Comparison of ENCODE assay signal across 17 cellular contexts in genomic region chr19:54149021-54149812, GRCh38. TPM values are rescaled to one million over a fixed set of nuclear protein-coding genes. Genes with fewer than 3 reads are reported as not detected.
DNase-seq lines count a peak whose midpoint lies in the region; ATAC-seq, FAIRE-seq and TF ChIP-seq lines count a peak whose summit lies in the region.
"Had no signal": no experiment of that assay in that cellular context is flagged by ENCODE, and none has a peak within 500 bp of the region (broad histone marks: within the 10 kb centered on the region; RNA-seq: fewer than 3 reads in every experiment).

No MANE protein-coding gene starts in this region.

- H3K4me3 Mint-ChIP-seq in WTC11: no peak overlapping the region

- WGBS in HepG2 (ENCODE audit: low lambda C conversion rate): 98% methylated on average over 9 of the region's 12 CpGs
- 87% methylated on average over 10 of the region's 12 CpGs for WGBS in right lobe of liver (ENCODE audit: insufficient coverage, low coverage, low lambda C conversion rate, missing lambda C conversion rate)

- TF ChIP-seq POLR2A in HepG2 (IDR thresholded peaks at IDR 0.05; ENCODE audit: insufficient read depth in 1 of 2, low read depth in 2 of 2, low read length in 2 of 2) (no peak), right lobe of liver (IDR thresholded peaks at IDR 0.05) (no peak)

- H3K9me3 Mint-ChIP-seq in WTC11: no peaks in the 10 kb centered on the region

- no peaks in the 10 kb centered on the region; the same call in 1 of the 2 replicates for H3K27me3 Mint-ChIP-seq in WTC11 (ENCODE audit: low read depth)

- no peak overlapping the region for H3K4me3 ChIP-seq in HepG2 (replicated peaks in 1 of 3; ENCODE audit: insufficient read depth in 1 of 3, low read depth in 2 of 3, low read length in 3 of 3)
- H3K4me3 ChIP-seq in right lobe of liver: no peak overlapping the region
- H3K4me3 ChIP-seq: MG63 had no signal

- CTCF ChIA-PET in HepG2 (lab: Yijun Ruan, JAX; ENCODE audit: low intra/inter-chr PET ratio, low total read pairs): no interaction called here
- CTCF ChIA-PET in WTC11 (lab: Charles Lee): no interaction called here

- no peak for DNase-seq in HepG2 (ENCODE audit: low spot score)
- DNase-seq in right lobe of liver: no peak
- no peak for DNase-seq in WTC11 (ENCODE audit: low spot score)
- DNase-seq in myocyte (ENCODE audit: low read depth): peak; percentile 34
- no peak for DNase-seq in NCI-H1105 (lab: John Stamatoyannopoulos, UW)
- no peak for DNase-seq in NCI-H1417 treated with DMSO at 0.1 percent for 48 hours (lab: John Stamatoyannopoulos, UW)
- DNase-seq in G401 (ENCODE audit: low spot score): no peak
- DNase-seq: COR-L47, DMS153, MG63, NCI-H1092 treated with DMSO at 0.1 percent for 48 hours, NCI-H187 treated with DMSO at 0.1 percent for 48 hours, NCI-H69, SHP77 had no signal

- H3K27me3 ChIP-seq in HepG2 (ENCODE audit: control insufficient read depth in 1 of 2, insufficient read depth in 2 of 2, low read length in 2 of 2) (no peaks in the 10 kb centered on the region), right lobe of liver (no peaks in the 10 kb centered on the region)
- H3K27me3 ChIP-seq: MG63 had no signal

- POLR2A ChIA-PET in HepG2 (lab: Yijun Ruan, JAX) (interaction anchor here (1.2 to 3.7 kb wide), 2 partner anchors 11 to 12 kb away, joined by 3 to 19 read pairs; partner anchors contain the start of genes CNOT3 and LENG1), WTC11 (lab: Charles Lee) (interaction anchor here (1.2 to 2.8 kb wide), 2 partner anchors 10 to 12 kb away, joined by 3 to 11 read pairs; partner anchors contain the start of genes CNOT3 and LENG1)

- H4K20me1 ChIP-seq in HepG2 (ENCODE audit: insufficient read depth, low read length): 0 out of 2 replicates have a peak, but pooled peaks cover 3% of the 10 kb centered on the region

- peak overlapping the region; percentile 53; the same call in 1 of the 2 replicates for H3K27ac Mint-ChIP-seq in WTC11

- ATAC-seq in HepG2 (no peak), right lobe of liver (no peak), WTC11 (no peak)

- H3K79me2 ChIP-seq in HepG2 (ENCODE audit: insufficient read depth, low read length): no peaks in the 10 kb centered on the region

- FAIRE-seq in HepG2 (lab: Jason Lieb, UNC): no peak
- FAIRE-seq: H1, RCC 7860 had no signal

- H3K4me1 ChIP-seq in HepG2 (ENCODE audit: insufficient read depth, low read length) (no peaks in the 10 kb centered on the region), right lobe of liver (no peaks in the 10 kb centered on the region)

- no peak for TF ChIP-seq EP300 in HepG2 (IDR thresholded peaks at IDR 0.05; ENCODE audit: low read depth in 2 of 2, low read length in 2 of 2)
- no peak for TF ChIP-seq EP300 in HepG2 (CRISPR knock-in tag; IDR thresholded peaks at IDR 0.05; ENCODE audit: borderline replicate concordance)

- H3K9me3 ChIP-seq in HepG2 (ENCODE audit: low read length): no peaks in the 10 kb centered on the region
- no peaks in the 10 kb centered on the region for H3K9me3 ChIP-seq in right lobe of liver
- H3K9me3 ChIP-seq: MG63 had no signal

- no TSS peak for BruUV-seq in HepG2 (replicated peaks; lab: Mats Ljungman, UMichigan)

- no peak for TF ChIP-seq RAD21 in HepG2 (CRISPR knock-in tag; IDR thresholded peaks at IDR 0.05)

- no peak overlapping the region for H3K9ac ChIP-seq in HepG2 (ENCODE audit: insufficient read depth, low read depth, low read length)

- peaks cover 79% of the 10 kb centered on the region for H3K36me3 Mint-ChIP-seq in WTC11

- H3K36me3 ChIP-seq in HepG2 (replicated peaks in 1 of 2; ENCODE audit: control insufficient read depth in 1 of 2, insufficient read depth in 2 of 2, low read length in 2 of 2) (peaks cover 57 to 96% of the 10 kb centered on the region in 2 experiments), right lobe of liver (peaks cover 19 to 94% (median 49%) of the 10 kb centered on the region in 4 donors)

- TF ChIP-seq CTCF in HepG2 (CRISPR knock-in tag; IDR thresholded peaks at IDR 0.05): no peak
- no peak for TF ChIP-seq CTCF in right lobe of liver (IDR thresholded peaks at IDR 0.05)
- no peak for TF ChIP-seq CTCF in WTC11 (IDR thresholded peaks at IDR 0.05)

- H2AFZ ChIP-seq in HepG2 (ENCODE audit: low read length): no peak overlapping the region

- no peaks in the 10 kb centered on the region for H3K4me1 Mint-ChIP-seq in WTC11

- in situ Hi-C loops in HepG2 (cut with HindIII; ENCODE audit: extremely low pct_ligation_motif_present, low pct_unique_long_range_greater_than_20kb) (no loop called here), G401 (cut with HindIII; ENCODE audit: low sequenced_read_pairs) (no loop called here)

- no peak overlapping the region for H3K4me2 ChIP-seq in HepG2 (ENCODE audit: low read depth, low read length)

- intact Hi-C loops in HepG2 (cut with micrococcal nuclease; ENCODE audit: unreplicated experiment) (no loop called here), right lobe of liver (cut with DNase I) (no loop called here)

- no peak overlapping the region for H3K27ac ChIP-seq in HepG2 (ENCODE audit: extremely low read length, insufficient read depth, low read length)
- no peak overlapping the region for H3K27ac ChIP-seq in right lobe of liver
- H3K27ac ChIP-seq: C4-2B had no signal

RNA-seq across cellular contexts. Expression of gene LENG1, which starts 10.3 kb away (rescaled TPM):
- 3.8 and 4.0 TPM in 2 replicates for total RNA-seq in HepG2 (2016; rRNA removed; fragmentation: Illumina TruSeq; extraction: Trizol)
- 1.9 and 2.2 TPM in 2 replicates for total RNA-seq in HepG2 (2016; cell fraction: cytosol; rRNA removed; fragmentation: Illumina TruSeq; extraction: Trizol; ENCODE audit: low read depth)
- 4.3 and 4.8 TPM in 2 replicates for total RNA-seq in HepG2 (2016; cell fraction: insoluble cytoplasmic fraction; rRNA removed; fragmentation: Illumina TruSeq; extraction: Trizol)
- 1.6 and 1.8 TPM in 2 replicates for total RNA-seq in HepG2 (2016; cell fraction: membrane; rRNA removed; fragmentation: Illumina TruSeq; extraction: Trizol)
- total RNA-seq in HepG2 (2016; cell fraction: nucleus; rRNA removed; fragmentation: Illumina TruSeq; extraction: Trizol): 2.2 and 2.7 TPM in 2 replicates
- 1.8 and 2.0 TPM in 2 replicates for polyA plus RNA-seq in HepG2 (2011; rRNA removed)
- 2.1 and 2.4 TPM in 2 replicates for polyA plus RNA-seq in HepG2 (2011; cell fraction: cytosol; rRNA removed)
- polyA plus RNA-seq in HepG2 (2011; cell fraction: nucleus; rRNA removed): 1.8 and 2.0 TPM in 2 replicates
- polyA plus RNA-seq in HepG2 (2012): 2.6 TPM in 2 replicates
- polyA plus RNA-seq in HepG2 (2016; cell fraction: cytosol; fragmentation: Illumina TruSeq; extraction: Trizol; ENCODE audit: low read depth): 1.6 TPM in 2 replicates
- polyA plus RNA-seq in HepG2 (2016; cell fraction: insoluble cytoplasmic fraction; fragmentation: Illumina TruSeq; extraction: Trizol; ENCODE audit: low read depth): 4.4 and 4.9 TPM in 2 replicates
- polyA plus RNA-seq in HepG2 (2016; cell fraction: membrane; fragmentation: Illumina TruSeq; extraction: Trizol; ENCODE audit: low read depth): 1.0 TPM in 2 replicates
- polyA plus RNA-seq in HepG2 (2016; cell fraction: nucleus; fragmentation: Illumina TruSeq; extraction: Trizol; ENCODE audit: insufficient read depth, low read depth): 2.7 and 3.1 TPM in 2 replicates
- 0.40 and 0.48 TPM in 2 replicates for polyA minus RNA-seq in HepG2 (2011; rRNA and poly(A)+ RNA removed; ENCODE audit: low replicate concordance)
- 0.79 and 1.1 TPM in 2 replicates for polyA minus RNA-seq in HepG2 (2011; cell fraction: cytosol; rRNA and poly(A)+ RNA removed)
- 1.7 and 1.9 TPM in 2 replicates for polyA minus RNA-seq in HepG2 (2011; cell fraction: nucleus; rRNA and poly(A)+ RNA removed)
- 1 to 10 TPM; 1.2 to 3.5 (median 3.2) TPM for total RNA-seq in right lobe of liver
- 4.6 to 5.4 TPM (median 4.9 TPM) in 3 replicates for total RNA-seq in WTC11 (2021)
- total RNA-seq in myocyte: 8.7 and 9.3 TPM in 2 replicates
- 9.7 TPM for polyA plus RNA-seq in myocyte (2012)
- total RNA-seq in G401 (2014; rRNA removed; shearing (Covaris generic)): 5.5 and 7.3 TPM in 2 replicates

RNA-seq across cellular contexts. Expression of gene CNOT3, which starts 11.7 kb away (rescaled TPM):
- total RNA-seq in HepG2 (2016; rRNA removed; fragmentation: Illumina TruSeq; extraction: Trizol): 5.8 and 7.6 TPM in 2 replicates
- 4.0 and 5.5 TPM in 2 replicates for total RNA-seq in HepG2 (2016; cell fraction: cytosol; rRNA removed; fragmentation: Illumina TruSeq; extraction: Trizol; ENCODE audit: low read depth)
- 6.1 and 8.1 TPM in 2 replicates for total RNA-seq in HepG2 (2016; cell fraction: insoluble cytoplasmic fraction; rRNA removed; fragmentation: Illumina TruSeq; extraction: Trizol)
- 11.8 and 13.1 TPM in 2 replicates for total RNA-seq in HepG2 (2016; cell fraction: membrane; rRNA removed; fragmentation: Illumina TruSeq; extraction: Trizol)
- total RNA-seq in HepG2 (2016; cell fraction: nucleus; rRNA removed; fragmentation: Illumina TruSeq; extraction: Trizol): 11.3 and 13.6 TPM in 2 replicates
- polyA plus RNA-seq in HepG2 (2011; rRNA removed): 4.3 and 4.9 TPM in 2 replicates
- polyA plus RNA-seq in HepG2 (2011; cell fraction: cytosol; rRNA removed): 4.0 and 4.5 TPM in 2 replicates
- 21.1 and 21.5 TPM in 2 replicates for polyA plus RNA-seq in HepG2 (2011; cell fraction: nucleus; rRNA removed)
- polyA plus RNA-seq in HepG2 (2012): 18.8 and 22.7 TPM in 2 replicates
- 7.9 TPM in 2 replicates for polyA plus RNA-seq in HepG2 (2016; cell fraction: cytosol; fragmentation: Illumina TruSeq; extraction: Trizol; ENCODE audit: low read depth)
- 25.5 and 38.4 TPM in 2 replicates for polyA plus RNA-seq in HepG2 (2016; cell fraction: insoluble cytoplasmic fraction; fragmentation: Illumina TruSeq; extraction: Trizol; ENCODE audit: low read depth)
- 11.9 and 12.9 TPM in 2 replicates for polyA plus RNA-seq in HepG2 (2016; cell fraction: membrane; fragmentation: Illumina TruSeq; extraction: Trizol; ENCODE audit: low read depth)
- 58.2 and 71.4 TPM in 2 replicates for polyA plus RNA-seq in HepG2 (2016; cell fraction: nucleus; fragmentation: Illumina TruSeq; extraction: Trizol; ENCODE audit: insufficient read depth, low read depth)
- 6.7 and 8.6 TPM in 2 replicates for polyA minus RNA-seq in HepG2 (2011; rRNA and poly(A)+ RNA removed; ENCODE audit: low replicate concordance)
- polyA minus RNA-seq in HepG2 (2011; cell fraction: cytosol; rRNA and poly(A)+ RNA removed): 13.1 and 16.9 TPM in 2 replicates
- 7.5 and 10.3 TPM in 2 replicates for polyA minus RNA-seq in HepG2 (2011; cell fraction: nucleus; rRNA and poly(A)+ RNA removed)
- 10 to 100 TPM in 5 of 6 experiments, 1 to 10 TPM in 1; 7.1 to 21.6 (median 15.5) TPM for total RNA-seq in right lobe of liver
- 90.7 to 96.8 TPM (median 93.3 TPM) in 3 replicates for total RNA-seq in WTC11 (2021)
- total RNA-seq in myocyte: 17.0 and 17.2 TPM in 2 replicates
- 42.3 TPM for polyA plus RNA-seq in myocyte (2012)
- total RNA-seq in G401 (2014; rRNA removed; shearing (Covaris generic)): 11.6 and 15.2 TPM in 2 replicates

RNA-seq across cellular contexts. Expression of gene TMC4, which starts 23.7 kb away (rescaled TPM):
- total RNA-seq in HepG2 (2016; rRNA removed; fragmentation: Illumina TruSeq; extraction: Trizol) (0.24 TPM in 1 of 2 replicates, not detected in the other), right lobe of liver (1 to 10 TPM in 3 of 6 experiments, under 1 TPM in 3; 0.18 to 2.4 (median 1.1) TPM), WTC11 (2021) (9.3 to 14.7 TPM (median 13.8 TPM) in 3 replicates), myocyte (0.86 and 4.2 TPM in 2 replicates)
- not detected in 2 replicates for total RNA-seq in HepG2 (2016; cell fraction: cytosol; rRNA removed; fragmentation: Illumina TruSeq; extraction: Trizol; ENCODE audit: low read depth)
- total RNA-seq in HepG2 (2016; cell fraction: insoluble cytoplasmic fraction; rRNA removed; fragmentation: Illumina TruSeq; extraction: Trizol): 0.15 TPM in 1 of 2 replicates, not detected in the other
- 0.41 TPM in 1 of 2 replicates, not detected in the other for total RNA-seq in HepG2 (2016; cell fraction: membrane; rRNA removed; fragmentation: Illumina TruSeq; extraction: Trizol)
- not detected in 2 replicates for total RNA-seq in HepG2 (2016; cell fraction: nucleus; rRNA removed; fragmentation: Illumina TruSeq; extraction: Trizol)
- polyA plus RNA-seq in HepG2 (2011; rRNA removed): 0.13 and 0.35 TPM in 2 replicates
- 0.08 and 0.15 TPM in 2 replicates for polyA plus RNA-seq in HepG2 (2011; cell fraction: cytosol; rRNA removed)
- 1.8 and 1.9 TPM in 2 replicates for polyA plus RNA-seq in HepG2 (2011; cell fraction: nucleus; rRNA removed)
- 0.41 and 0.86 TPM in 2 replicates for polyA plus RNA-seq in HepG2 (2012)
- polyA plus RNA-seq in HepG2 (2016; cell fraction: cytosol; fragmentation: Illumina TruSeq; extraction: Trizol; ENCODE audit: low read depth): 0.26 TPM in 1 of 2 replicates, not detected in the other
- polyA plus RNA-seq in HepG2 (2016; cell fraction: insoluble cytoplasmic fraction; fragmentation: Illumina TruSeq; extraction: Trizol; ENCODE audit: low read depth): not detected in 2 replicates
- 0.10 and 0.50 TPM in 2 replicates for polyA plus RNA-seq in HepG2 (2016; cell fraction: membrane; fragmentation: Illumina TruSeq; extraction: Trizol; ENCODE audit: low read depth)
- polyA plus RNA-seq in HepG2 (2016; cell fraction: nucleus; fragmentation: Illumina TruSeq; extraction: Trizol; ENCODE audit: insufficient read depth, low read depth): 0.73 TPM in 1 of 2 replicates, not detected in the other
- 0.12 and 0.35 TPM in 2 replicates for polyA minus RNA-seq in HepG2 (2011; rRNA and poly(A)+ RNA removed; ENCODE audit: low replicate concordance)
- not detected in 2 replicates for polyA minus RNA-seq in HepG2 (2011; cell fraction: cytosol; rRNA and poly(A)+ RNA removed)
- 0.87 TPM in 1 of 2 replicates, not detected in the other for polyA minus RNA-seq in HepG2 (2011; cell fraction: nucleus; rRNA and poly(A)+ RNA removed)
- 1.7 TPM for polyA plus RNA-seq in myocyte (2012)
- total RNA-seq in G401 (2014; rRNA removed; shearing (Covaris generic)): 9.6 TPM in 1 of 2 replicates, not detected in the other

RNA-seq across cellular contexts. Expression of gene PRPF31, which starts 33.7 kb away (rescaled TPM):
- total RNA-seq in HepG2 (2016; rRNA removed; fragmentation: Illumina TruSeq; extraction: Trizol) (63.8 and 68.9 TPM in 2 replicates), right lobe of liver (10 to 100 TPM; 22.1 to 34.9 (median 27.9) TPM), WTC11 (2021) (82.3 to 92.8 TPM (median 89.5 TPM) in 3 replicates), myocyte (48.0 and 59.0 TPM in 2 replicates)
- total RNA-seq in HepG2 (2016; cell fraction: cytosol; rRNA removed; fragmentation: Illumina TruSeq; extraction: Trizol; ENCODE audit: low read depth): 9.6 and 11.5 TPM in 2 replicates
- total RNA-seq in HepG2 (2016; cell fraction: insoluble cytoplasmic fraction; rRNA removed; fragmentation: Illumina TruSeq; extraction: Trizol): 62.0 and 64.7 TPM in 2 replicates
- total RNA-seq in HepG2 (2016; cell fraction: membrane; rRNA removed; fragmentation: Illumina TruSeq; extraction: Trizol): 23.1 and 26.5 TPM in 2 replicates
- total RNA-seq in HepG2 (2016; cell fraction: nucleus; rRNA removed; fragmentation: Illumina TruSeq; extraction: Trizol): 30.4 and 33.1 TPM in 2 replicates
- polyA plus RNA-seq in HepG2 (2011; rRNA removed): 23.8 and 29.5 TPM in 2 replicates
- polyA plus RNA-seq in HepG2 (2011; cell fraction: cytosol; rRNA removed): 25.5 and 31.8 TPM in 2 replicates
- 65.6 and 76.0 TPM in 2 replicates for polyA plus RNA-seq in HepG2 (2011; cell fraction: nucleus; rRNA removed)
- polyA plus RNA-seq in HepG2 (2012): 31.9 and 33.4 TPM in 2 replicates
- 8.8 and 9.7 TPM in 2 replicates for polyA plus RNA-seq in HepG2 (2016; cell fraction: cytosol; fragmentation: Illumina TruSeq; extraction: Trizol; ENCODE audit: low read depth)
- 66.2 and 72.8 TPM in 2 replicates for polyA plus RNA-seq in HepG2 (2016; cell fraction: insoluble cytoplasmic fraction; fragmentation: Illumina TruSeq; extraction: Trizol; ENCODE audit: low read depth)
- polyA plus RNA-seq in HepG2 (2016; cell fraction: membrane; fragmentation: Illumina TruSeq; extraction: Trizol; ENCODE audit: low read depth): 15.4 and 16.9 TPM in 2 replicates
- polyA plus RNA-seq in HepG2 (2016; cell fraction: nucleus; fragmentation: Illumina TruSeq; extraction: Trizol; ENCODE audit: insufficient read depth, low read depth): 56.8 and 57.4 TPM in 2 replicates
- 21.6 and 22.6 TPM in 2 replicates for polyA minus RNA-seq in HepG2 (2011; rRNA and poly(A)+ RNA removed; ENCODE audit: low replicate concordance)
- polyA minus RNA-seq in HepG2 (2011; cell fraction: cytosol; rRNA and poly(A)+ RNA removed): 10.0 and 12.8 TPM in 2 replicates
- polyA minus RNA-seq in HepG2 (2011; cell fraction: nucleus; rRNA and poly(A)+ RNA removed): 14.3 and 15.6 TPM in 2 replicates
- polyA plus RNA-seq in myocyte (2012): 68.4 TPM
- 111 and 113 TPM in 2 replicates for total RNA-seq in G401 (2014; rRNA removed; shearing (Covaris generic))

RNA-seq across cellular contexts. Expression of gene TFPT, which starts 33.8 kb away (rescaled TPM):
- 10.7 and 13.5 TPM in 2 replicates for total RNA-seq in HepG2 (2016; rRNA removed; fragmentation: Illumina TruSeq; extraction: Trizol)
- 2.1 and 3.1 TPM in 2 replicates for total RNA-seq in HepG2 (2016; cell fraction: cytosol; rRNA removed; fragmentation: Illumina TruSeq; extraction: Trizol; ENCODE audit: low read depth)
- total RNA-seq in HepG2 (2016; cell fraction: insoluble cytoplasmic fraction; rRNA removed; fragmentation: Illumina TruSeq; extraction: Trizol): 11.6 and 13.6 TPM in 2 replicates
- total RNA-seq in HepG2 (2016; cell fraction: membrane; rRNA removed; fragmentation: Illumina TruSeq; extraction: Trizol): 3.8 and 5.2 TPM in 2 replicates
- total RNA-seq in HepG2 (2016; cell fraction: nucleus; rRNA removed; fragmentation: Illumina TruSeq; extraction: Trizol): 3.8 and 4.7 TPM in 2 replicates
- 8.4 and 8.6 TPM in 2 replicates for polyA plus RNA-seq in HepG2 (2011; rRNA removed)
- polyA plus RNA-seq in HepG2 (2011; cell fraction: cytosol; rRNA removed): 9.4 and 11.7 TPM in 2 replicates
- polyA plus RNA-seq in HepG2 (2011; cell fraction: nucleus; rRNA removed): 5.1 and 6.7 TPM in 2 replicates
- polyA plus RNA-seq in HepG2 (2012): 7.3 and 8.0 TPM in 2 replicates
- 3.5 and 3.7 TPM in 2 replicates for polyA plus RNA-seq in HepG2 (2016; cell fraction: cytosol; fragmentation: Illumina TruSeq; extraction: Trizol; ENCODE audit: low read depth)
- 15.5 and 17.3 TPM in 2 replicates for polyA plus RNA-seq in HepG2 (2016; cell fraction: insoluble cytoplasmic fraction; fragmentation: Illumina TruSeq; extraction: Trizol; ENCODE audit: low read depth)
- polyA plus RNA-seq in HepG2 (2016; cell fraction: membrane; fragmentation: Illumina TruSeq; extraction: Trizol; ENCODE audit: low read depth): 4.2 and 4.3 TPM in 2 replicates
- polyA plus RNA-seq in HepG2 (2016; cell fraction: nucleus; fragmentation: Illumina TruSeq; extraction: Trizol; ENCODE audit: insufficient read depth, low read depth): 11.7 and 12.0 TPM in 2 replicates
- 3.3 and 3.6 TPM in 2 replicates for polyA minus RNA-seq in HepG2 (2011; rRNA and poly(A)+ RNA removed; ENCODE audit: low replicate concordance)
- 2.1 and 3.3 TPM in 2 replicates for polyA minus RNA-seq in HepG2 (2011; cell fraction: cytosol; rRNA and poly(A)+ RNA removed)
- polyA minus RNA-seq in HepG2 (2011; cell fraction: nucleus; rRNA and poly(A)+ RNA removed): 2.2 and 2.3 TPM in 2 replicates
- total RNA-seq in right lobe of liver: 1 to 10 TPM; 3.5 to 8.2 (median 5.7) TPM
- 20.5 to 24.6 TPM (median 24.2 TPM) in 3 replicates for total RNA-seq in WTC11 (2021)
- 13.0 and 17.8 TPM in 2 replicates for total RNA-seq in myocyte
- polyA plus RNA-seq in myocyte (2012): 27.6 TPM
- 21.6 and 23.5 TPM in 2 replicates for total RNA-seq in G401 (2014; rRNA removed; shearing (Covaris generic))
